8 cellular contexts compared by ENCODE assay signal in the genomic region with DNA sequence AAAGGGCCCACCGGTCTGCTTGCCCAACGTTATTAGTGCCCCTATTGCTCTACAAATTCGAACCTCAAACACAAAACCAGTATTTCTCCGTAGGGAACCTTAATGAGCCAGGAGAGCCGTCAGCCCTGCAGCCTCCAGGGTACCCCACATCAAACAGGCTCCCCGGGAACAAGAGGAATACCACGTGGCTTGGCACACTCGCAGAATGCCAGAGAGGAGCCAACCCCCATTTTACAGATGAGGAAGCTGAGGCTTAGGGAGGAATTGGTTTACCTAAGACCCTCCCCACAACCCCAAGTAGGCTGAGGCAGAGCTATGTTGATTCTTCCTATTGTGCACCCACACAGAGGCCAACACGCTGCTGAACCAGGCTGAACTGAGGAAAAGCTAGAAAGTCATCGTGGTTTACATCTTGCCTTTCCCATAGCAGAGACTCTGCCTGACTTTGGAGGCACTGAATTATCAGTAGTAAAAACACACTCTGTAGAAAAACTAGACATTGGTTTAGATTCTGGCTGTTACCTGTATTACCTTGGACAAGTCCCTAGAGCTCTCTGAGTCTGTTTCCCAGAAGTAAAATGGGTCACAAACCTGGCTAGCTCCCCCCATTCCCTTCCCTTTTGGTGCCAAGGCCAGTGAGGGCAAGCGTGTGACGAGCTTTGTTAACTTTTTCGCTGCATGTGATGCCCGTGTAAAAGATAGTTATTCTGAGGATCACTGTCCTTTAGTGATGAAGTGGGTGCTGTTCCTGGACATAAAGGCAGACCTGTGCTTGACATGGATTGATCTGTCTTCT. TPM values are rescaled to one million over a fixed set of nuclear protein-coding genes. Genes with fewer than 3 reads are reported as not detected.
DNase-seq lines count a peak whose midpoint lies in the region; ATAC-seq, FAIRE-seq and TF ChIP-seq lines count a peak whose summit lies in the region.

No MANE protein-coding gene starts in this region.

- H3K27me3 Mint-ChIP-seq in Caco-2 (ENCODE audit: insufficient read depth, unreplicated experiment) = no peaks in the 10 kb centered on the region
- H3K27me3 Mint-ChIP-seq in nephron (ENCODE audit: low read depth) = no peaks in the 10 kb centered on the region

- H3K27ac Mint-ChIP-seq in Caco-2 (ENCODE audit: unreplicated experiment) (peak overlapping the region; percentile 98), nephron (peak overlapping the region; percentile 96 to 99 (median 97))

- peaks cover 13% of the 10 kb centered on the region for H3K4me1 ChIP-seq in Caco-2

- peaks cover 17% of the 10 kb centered on the region for H3K4me1 Mint-ChIP-seq in Caco-2 (ENCODE audit: low read depth, unreplicated experiment)
- H3K4me1 Mint-ChIP-seq in nephron = peaks cover 54% of the 10 kb centered on the region

- intact Hi-C loops in Caco-2 (cut with micrococcal nuclease; ENCODE audit: unreplicated experiment) = loop anchor here (1.0 to 2.0 kb wide), 2 partner anchors 28 to 35 kb away; a partner anchor contains a TSS

- H3K36me3 Mint-ChIP-seq in Caco-2 (ENCODE audit: insufficient read depth, unreplicated experiment) (peaks cover 45% of the 10 kb centered on the region), nephron (ENCODE audit: low read depth) (peaks cover 31% of the 10 kb centered on the region)

- H3K9me3 Mint-ChIP-seq in Caco-2 (ENCODE audit: unreplicated experiment) (no peaks in the 10 kb centered on the region), nephron (no peaks in the 10 kb centered on the region)

- BruUV-seq in Caco-2 (replicated peaks; lab: Mats Ljungman, UMichigan) = TSS peak; percentile 81

- TF ChIP-seq CTCF in Caco-2 (IDR thresholded peaks at IDR 0.05; ENCODE audit: insufficient read depth in 1 of 2, low read depth in 1 of 2, low read length in 1 of 2, severe bottlenecking in 1 of 2, unreplicated experiment in 1 of 2) (no peak), NB4 (IDR thresholded peaks at IDR 0.05; ENCODE audit: low read depth, low read length) (no peak), coronary artery (IDR thresholded peaks at IDR 0.05) (no peak), nephron (IDR thresholded peaks at IDR 0.05; ENCODE audit: unreplicated experiment in 3 of 3) (no peak)

- peak overlapping the region; percentile 87 to 95 for H3K27ac ChIP-seq in coronary artery

- H3K4me3 Mint-ChIP-seq in Caco-2 (ENCODE audit: unreplicated experiment) = peak overlapping the region; percentile 100
- H3K4me3 Mint-ChIP-seq in nephron = peak overlapping the region; percentile 93 to 100 (median 97)

- DNase-seq in Caco-2 (no peak), NB4 (ENCODE audit: low read depth) (peak; percentile 75), coronary artery (ENCODE audit: low spot score) (no peak), NCI-H1105 treated with DMSO at 0.1 percent for 48 hours (lab: John Stamatoyannopoulos, UW) (no peak), GM19239 (ENCODE audit: insufficient read length, low spot score) (no peak), MV-4-11 (lab: John Stamatoyannopoulos, UW) (no peak)

- TF ChIP-seq POLR2A in NB4 (IDR thresholded peaks at IDR 0.05; ENCODE audit: extremely low read depth, insufficient read length) = no peak

- POLR2A ChIA-PET in Caco-2 (lab: Charles Lee) = interaction anchor here (0.5 to 1.9 kb wide), 4 partner anchors 28 to 291 kb away, joined by 3 to 13 read pairs (median 3); a partner anchor contains a TSS

- no peaks in the 10 kb centered on the region; the same call in 1 of the 2 replicates for H3K36me3 ChIP-seq in Caco-2 (ENCODE audit: control insufficient read depth, insufficient read depth, low read length)

- CTCF ChIA-PET in Caco-2 (lab: Charles Lee) = interaction anchor here (1.1 to 5.7 kb wide), 3 partner anchors 40 to 59 kb away, joined by 4 to 175 read pairs (median 7); a partner anchor contains a TSS

- no peak for ATAC-seq in GM21367 (IDR thresholded peaks at IDR 0.05; ENCODE audit: unreplicated experiment)

- no peaks in the 10 kb centered on the region for H3K9me3 ChIP-seq in Caco-2

- no peak for FAIRE-seq in GM19239 (lab: Jason Lieb, UNC)

- peak overlapping the region; percentile 61 for H3K4me3 ChIP-seq in Caco-2 (ENCODE audit: low read depth, low read length)
- peak overlapping the region; percentile 77 for H3K4me3 ChIP-seq in NB4 (ENCODE audit: low read depth, low read length)
- H3K4me3 ChIP-seq in coronary artery = peak overlapping the region; percentile 86

- H3K27me3 ChIP-seq in Caco-2 (replicated peaks; ENCODE audit: control insufficient read depth, insufficient read depth, low read length) = no peaks in the 10 kb centered on the region

RNA-seq across cellular contexts. Expression of a gene that starts 0.8 kb away (rescaled TPM):
- total RNA-seq in Caco-2 (2022) = 86.2 and 99.0 TPM in 2 replicates

RNA-seq across cellular contexts. Expression of a gene that starts 0.9 kb away (rescaled TPM):
- 284 and 303 TPM in 2 replicates for total RNA-seq in Caco-2 (2022)

RNA-seq across cellular contexts. Expression of a gene that starts 27.8 kb away (rescaled TPM):
- total RNA-seq in Caco-2 (2022) = 33.6 and 34.9 TPM in 2 replicates

RNA-seq across cellular contexts. Expression of a gene that starts 28.3 kb away (rescaled TPM):
- total RNA-seq in Caco-2 (2022) = 46.3 and 48.3 TPM in 2 replicates

RNA-seq across cellular contexts. Expression of a gene that starts 38.7 kb away (rescaled TPM):
- 17.7 and 18.6 TPM in 2 replicates for total RNA-seq in Caco-2 (2022)
